ENCODE assay signal across 8 cellular contexts in the genomic region with DNA sequence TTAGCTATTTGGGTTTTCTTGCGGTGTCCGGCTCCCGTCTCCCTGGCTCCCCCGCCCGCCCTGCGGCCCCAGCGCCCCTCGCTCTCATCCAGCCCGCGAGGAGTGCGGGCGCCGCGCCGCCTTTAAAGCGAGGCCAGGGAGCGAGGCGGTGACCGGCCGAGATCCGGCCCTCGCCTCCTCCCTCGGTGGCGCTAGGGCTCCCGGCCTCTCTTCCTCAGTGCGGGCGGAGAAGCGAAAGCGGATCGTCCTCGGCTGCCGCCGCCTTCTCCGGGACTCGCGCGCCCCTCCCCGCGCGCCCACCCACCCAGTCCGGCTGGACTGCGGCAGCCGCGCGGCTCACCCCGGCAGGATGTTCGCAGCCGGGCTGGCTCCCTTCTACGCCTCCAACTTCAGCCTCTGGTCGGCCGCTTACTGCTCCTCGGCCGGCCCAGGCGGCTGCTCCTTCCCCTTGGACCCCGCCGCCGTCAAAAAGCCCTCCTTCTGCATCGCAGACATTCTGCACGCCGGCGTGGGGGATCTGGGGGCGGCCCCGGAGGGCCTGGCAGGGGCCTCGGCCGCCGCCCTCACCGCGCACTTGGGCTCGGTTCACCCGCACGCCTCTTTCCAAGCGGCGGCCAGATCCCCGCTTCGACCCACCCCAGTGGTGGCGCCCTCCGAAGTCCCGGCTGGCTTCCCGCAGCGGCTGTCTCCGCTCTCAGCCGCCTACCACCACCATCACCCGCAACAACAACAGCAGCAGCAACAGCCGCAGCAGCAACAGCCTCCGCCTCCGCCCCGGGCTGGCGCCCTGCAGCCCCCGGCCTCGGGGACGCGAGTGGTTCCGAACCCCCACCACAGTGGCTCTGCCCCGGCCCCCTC. TPM values are rescaled to one million over a fixed set of nuclear protein-coding genes. Genes with fewer than 3 reads are reported as not detected.
DNase-seq lines count a peak whose midpoint lies in the region; FAIRE-seq and TF ChIP-seq lines count a peak whose summit lies in the region.

No MANE protein-coding gene starts in this region.

- TF ChIP-seq CTCF in HFF-Myc (IDR thresholded peaks at IDR 0.05; ENCODE audit: low read depth, low read length, missing control alignments) (no peak), bronchial epithelial cell (IDR thresholded peaks at IDR 0.05; ENCODE audit: insufficient read depth, low read length, severe bottlenecking) (no peak)

- peaks cover 35% of the 10 kb centered on the region for H3K4me1 ChIP-seq in stomach smooth muscle (ENCODE audit: control insufficient read depth, insufficient read depth, low read length)

- H3K27ac ChIP-seq in stomach smooth muscle (ENCODE audit: low read length), result peak overlapping the region; percentile 49

- FAIRE-seq in bronchial epithelial cell (lab: Jason Lieb, UNC) (no peak), urothelium cell line (lab: Jason Lieb, UNC) (no peak)

- H3K36me3 ChIP-seq in bronchial epithelial cell (ENCODE audit: control insufficient read depth, insufficient read depth, low read length), result no peaks in the 10 kb centered on the region
- no peaks in the 10 kb centered on the region for H3K36me3 ChIP-seq in stomach smooth muscle (ENCODE audit: control insufficient read depth in 2 of 2, insufficient read depth in 2 of 2, low read length in 2 of 2)

- H3K9me3 ChIP-seq in stomach smooth muscle (ENCODE audit: control insufficient read depth in 2 of 2, low read length in 2 of 2), result no peaks in the 10 kb centered on the region

- H3K27me3 ChIP-seq in bronchial epithelial cell (ENCODE audit: control insufficient read depth, insufficient read depth, low read length) (peaks cover 47% of the 10 kb centered on the region), stomach smooth muscle (ENCODE audit: control insufficient read depth in 1 of 2, insufficient read depth in 2 of 2, low read length in 2 of 2) (peaks cover 56 to 72% of the 10 kb centered on the region in 2 donors)

- peak overlapping the region; percentile 47 to 54 for H3K9ac ChIP-seq in stomach smooth muscle (ENCODE audit: low read length in 2 of 2)

- peak; percentile 22 for DNase-seq in stimulated activated CD4-positive, alpha-beta T cell treated with anti-CD3 and anti-CD28 coated beads, Interleukin-15, amount 100 ng/mL, for 24 hours
- no peak for DNase-seq in stimulated activated CD4-positive, alpha-beta T cell treated with anti-CD3 and anti-CD28 coated beads, Interleukin-4, amount 100 ng/mL, for 24 hours
- DNase-seq in HFF-Myc (ENCODE audit: extremely low read depth, low read depth), result no peak
- peak; percentile 4 for DNase-seq in NCI-H226
- no peak for DNase-seq in bronchial epithelial cell (ENCODE audit: low read depth)
- DNase-seq in left kidney (ENCODE audit: low read depth, low spot score), result peak; percentile 75
- DNase-seq in urothelium cell line (ENCODE audit: low spot score), result no peak

- peak overlapping the region; percentile 80 for H3K4me3 ChIP-seq in HFF-Myc (replicated peaks; ENCODE audit: low read depth, low read length)
- H3K4me3 ChIP-seq in bronchial epithelial cell (ENCODE audit: low read depth, low read length), result peak overlapping the region; percentile 40
- H3K4me3 ChIP-seq in stomach smooth muscle (ENCODE audit: low read length in 2 of 2), result peak overlapping the region; percentile 58 to 75

RNA-seq across cellular contexts. Expression of gene HLX, which starts 0.5 kb away (rescaled TPM):
- total RNA-seq in bronchial epithelial cell, result 0.26 TPM in 1 of 2 replicates, not detected in the other

Comparison
In these comparisons a context has a peak if more than half of its experiments do, and no peak if none do; other contexts are left out.
1. DNase-seq: peak in stimulated activated CD4-positive, alpha-beta T cell treated with anti-CD3 and anti-CD28 coated beads, Interleukin-15, amount 100 ng/mL, for 24 hours (single experiment), NCI-H226 (single experiment) and left kidney (single experiment); none in stimulated activated CD4-positive, alpha-beta T cell treated with anti-CD3 and anti-CD28 coated beads, Interleukin-4, amount 100 ng/mL, for 24 hours (single experiment), HFF-Myc (single experiment), bronchial epithelial cell (single experiment) and urothelium cell line (single experiment).
2. Peak in every context shown above with its lines, with median percentiles within 50 percentile points of each other: H3K4me3 ChIP-seq.